ENCODE assay signal across 8 cellular contexts in genomic region chr11:10305964-10306918, GRCh38. TPM values are rescaled to one million over a fixed set of nuclear protein-coding genes. Genes with fewer than 3 reads are reported as not detected.
DNase-seq lines count a peak whose midpoint lies in the region; ATAC-seq and TF ChIP-seq lines count a peak whose summit lies in the region.

No MANE protein-coding gene starts in this region.

- H3K4me3 ChIP-seq in BE2C (ENCODE audit: low read depth, low read length) (peak overlapping the region; percentile 74), HFF-Myc (replicated peaks; ENCODE audit: low read depth, low read length) (peak overlapping the region; percentile 79), skeletal muscle satellite cell (ENCODE audit: low read length) (peak overlapping the region; percentile 82)

- no peak for ATAC-seq in GM19328 (IDR thresholded peaks at IDR 0.05; ENCODE audit: unreplicated experiment)

- H3K36me3 ChIP-seq in BE2C (no peaks in the 10 kb centered on the region), skeletal muscle satellite cell (ENCODE audit: insufficient read depth, low read length) (peaks cover 23% of the 10 kb centered on the region)

- CTCF ChIA-PET in activated naive CD4-positive, alpha-beta T cell treated with anti-CD3 and anti-CD28 coated beads for 36 hours (lab: Charles Lee) = interaction anchor here (0.6 to 8.2 kb wide), 9 partner anchors 16 to 705 kb away, joined by 3 to 102 read pairs (median 3); no protein-coding TSS in a partner anchor

- no peak overlapping the region for H3K27ac Mint-ChIP-seq in activated naive CD4-positive, alpha-beta T cell treated with anti-CD3 and anti-CD28 coated beads for 36 hours

- intact Hi-C loops in activated naive CD4-positive, alpha-beta T cell treated with anti-CD3 and anti-CD28 coated beads for 36 hours (cut with micrococcal nuclease) = loop anchor here (2.0 to 10.0 kb wide), 7 partner anchors 151 to 941 kb away; partner anchors contain the start of genes AMPD3, SWAP70, WEE1 and ZNF143

- H3K9me3 ChIP-seq in BE2C (no peaks in the 10 kb centered on the region), skeletal muscle satellite cell (replicated peaks; ENCODE audit: low read length) (no peaks in the 10 kb centered on the region)

- H3K9ac ChIP-seq in skeletal muscle satellite cell (ENCODE audit: low read depth, low read length) = peak overlapping the region; percentile 94

- H3K4me3 Mint-ChIP-seq in activated naive CD4-positive, alpha-beta T cell treated with anti-CD3 and anti-CD28 coated beads for 36 hours = peak overlapping the region; percentile 81

- H3K4me1 ChIP-seq in BE2C (no peaks in the 10 kb centered on the region), skeletal muscle satellite cell (ENCODE audit: control insufficient read depth, insufficient read depth, low read length) (peaks cover 43% of the 10 kb centered on the region)

- peaks cover 44% of the 10 kb centered on the region for H3K27me3 Mint-ChIP-seq in activated naive CD4-positive, alpha-beta T cell treated with anti-CD3 and anti-CD28 coated beads for 36 hours (ENCODE audit: low read depth)

- H3K4me2 ChIP-seq in skeletal muscle satellite cell (ENCODE audit: low read length) = peak overlapping the region; percentile 97

- DNase-seq in BE2C (peak; percentile 39), HFF-Myc (ENCODE audit: extremely low read depth, low read depth) (no peak), hepatic stellate cell (ENCODE audit: low spot score) (peak; percentile 31), cerebellar nuclear complex (lab: John Stamatoyannopoulos, UW) (no peak), DMS79 treated with DMSO at 0.1 percent for 48 hours (lab: John Stamatoyannopoulos, UW) (no peak)
- DNase-seq in activated naive CD4-positive, alpha-beta T cell treated with anti-CD3 and anti-CD28 coated beads for 36 hours = peak; percentile 37

- peaks cover 33% of the 10 kb centered on the region for H3K4me1 Mint-ChIP-seq in activated naive CD4-positive, alpha-beta T cell treated with anti-CD3 and anti-CD28 coated beads for 36 hours (ENCODE audit: low read depth)

- TF ChIP-seq CTCF in BE2C (IDR thresholded peaks at IDR 0.05; ENCODE audit: low read depth, low read length) (no peak), HFF-Myc (IDR thresholded peaks at IDR 0.05; ENCODE audit: low read depth, low read length, missing control alignments) (no peak)

- no peaks in the 10 kb centered on the region; the same call in 1 of the 2 replicates for H3K27me3 ChIP-seq in BE2C
- no peaks in the 10 kb centered on the region for H3K27me3 ChIP-seq in skeletal muscle satellite cell (ENCODE audit: control insufficient read depth, insufficient read depth, low read length)

- H3K36me3 Mint-ChIP-seq in activated naive CD4-positive, alpha-beta T cell treated with anti-CD3 and anti-CD28 coated beads for 36 hours (ENCODE audit: low read depth) = no peaks in the 10 kb centered on the region

- H3K9me3 Mint-ChIP-seq in activated naive CD4-positive, alpha-beta T cell treated with anti-CD3 and anti-CD28 coated beads for 36 hours = no peaks in the 10 kb centered on the region

RNA-seq across cellular contexts. Expression of gene ADM, which starts 1.4 kb away (rescaled TPM):
- 3.4 TPM for polyA plus RNA-seq in BE2C (2012; ENCODE audit: insufficient read depth, insufficient read length, low read depth)
- under 1 TPM; 0.31 to 0.40 TPM for total RNA-seq in activated naive CD4-positive, alpha-beta T cell treated with anti-CD3 and anti-CD28 coated beads for 36 hours
- total RNA-seq in skeletal muscle satellite cell (2012; rRNA removed) = 183 and 196 TPM in 2 replicates

RNA-seq across cellular contexts. Expression of gene SBF2, which starts 12.2 kb away (rescaled TPM):
- 7.6 TPM for polyA plus RNA-seq in BE2C (2012; ENCODE audit: insufficient read depth, insufficient read length, low read depth)
- 1 to 10 TPM; 8.7 to 9.9 TPM for total RNA-seq in activated naive CD4-positive, alpha-beta T cell treated with anti-CD3 and anti-CD28 coated beads for 36 hours
- total RNA-seq in skeletal muscle satellite cell (2012; rRNA removed) = 24.5 and 28.9 TPM in 2 replicates

Comparison
In these comparisons a context has a peak if more than half of its experiments do, and no peak if none do; other contexts are left out.
1. DNase-seq: peak in BE2C (single experiment), activated naive CD4-positive, alpha-beta T cell treated with anti-CD3 and anti-CD28 coated beads for 36 hours (single experiment) and hepatic stellate cell (single experiment); none in HFF-Myc (single experiment), cerebellar nuclear complex (0 of 2) and DMS79 treated with DMSO at 0.1 percent for 48 hours (single experiment).
2. Peak in every context shown above with its lines, with median percentiles within 50 percentile points of each other: H3K4me3 ChIP-seq.